In the genomic region with DNA sequence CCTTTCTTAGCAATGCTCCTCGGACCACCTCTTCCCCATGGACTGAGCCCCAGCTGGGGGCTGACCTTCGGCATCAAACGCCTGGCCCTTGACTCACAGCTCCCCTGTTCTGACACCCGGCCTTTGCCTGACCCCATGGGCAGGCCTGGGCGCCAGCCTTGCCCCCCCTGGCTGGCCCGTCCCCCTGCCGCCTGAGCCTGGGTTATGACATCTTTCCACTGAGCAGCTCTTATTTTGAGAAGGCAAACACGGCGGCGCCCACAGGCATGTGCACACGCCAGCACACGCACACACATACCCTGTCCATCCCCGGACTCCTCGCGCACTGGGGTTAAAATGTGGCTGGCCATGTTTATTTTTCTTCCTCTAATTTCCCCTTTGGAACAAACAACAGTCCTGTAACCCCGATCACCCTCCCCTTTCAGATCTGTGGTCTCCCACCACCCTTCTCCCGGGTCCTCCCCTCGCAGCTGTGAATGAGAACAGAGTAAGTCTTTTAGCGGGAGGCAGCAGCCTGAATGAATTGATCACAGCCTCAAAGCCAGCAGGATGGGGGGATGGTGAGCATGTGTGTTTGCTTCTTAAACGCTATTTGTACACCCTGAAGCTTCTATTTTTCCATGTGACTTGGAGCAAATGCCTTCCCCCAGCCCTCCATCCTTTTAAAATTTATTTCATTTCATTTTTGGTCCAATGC, we compare ENCODE assay signal across 1 cellular context.
TF ChIP-seq lines count a peak whose summit lies in the region.

No MANE protein-coding gene starts in this region.

TF ChIP-seq in HepG2, 621 proteins besides CTCF, POLR2A, EP300 and RAD21 (continues in another document):
- TF ChIP-seq ZNF737 (CRISPR knock-in tag; IDR thresholded peaks at IDR 0.05; ENCODE audit: borderline replicate concordance) (0 out of 2 replicates have a peak, but pooled peaks have one; percentile 27), ZNF205 (CRISPR knock-in tag; IDR thresholded peaks at IDR 0.05) (0 out of 2 replicates have a peak, but pooled peaks have one; percentile 41), CHCHD3 (CRISPR knock-in tag; IDR thresholded peaks at IDR 0.05) (no peak), ZBTB7B (CRISPR knock-in tag; IDR thresholded peaks at IDR 0.05) (peak; percentile 2; the same call in 1 of the 2 replicates), HNRNPLL (IDR thresholded peaks at IDR 0.05; ENCODE audit: low read depth, low read length, poor library complexity, severe bottlenecking) (peak; percentile 23), HNRNPL (IDR thresholded peaks at IDR 0.05; ENCODE audit: low read depth, low read length) (0 out of 2 replicates have a peak, but pooled peaks have one; percentile 60), ZFY (CRISPR knock-in tag; IDR thresholded peaks at IDR 0.05) (0 out of 2 replicates have a peak, but pooled peaks have one; percentile 21), FOXP4 (CRISPR knock-in tag; IDR thresholded peaks at IDR 0.05) (peak; percentile 33; the same call in 1 of the 2 replicates), ZSCAN21 (CRISPR knock-in tag; IDR thresholded peaks at IDR 0.05; ENCODE audit: borderline replicate concordance) (0 out of 2 replicates have a peak, but pooled peaks have one; percentile 7), ZNF776 (CRISPR knock-in tag; IDR thresholded peaks at IDR 0.05) (no peak), MYC (CRISPR knock-in tag; IDR thresholded peaks at IDR 0.05; ENCODE audit: borderline replicate concordance) (peak; percentile 43; the same call in 1 of the 2 replicates), NCOA5 (CRISPR knock-in tag; IDR thresholded peaks at IDR 0.05) (no peak), ZNF292 (CRISPR knock-in tag; IDR thresholded peaks at IDR 0.05; ENCODE audit: borderline replicate concordance, low read depth) (no peak; the same call in 1 of the 2 replicates), LCORL (IDR thresholded peaks at IDR 0.05) (no peak), LCORL (CRISPR knock-in tag; IDR thresholded peaks at IDR 0.05) (peak; percentile 47), SOX6 (IDR thresholded peaks at IDR 0.05) (no peak), SOX6 (CRISPR knock-in tag; IDR thresholded peaks at IDR 0.05) (no peak), ZNF224 (CRISPR knock-in tag; IDR thresholded peaks at IDR 0.05) (no peak), SSRP1 (CRISPR knock-in tag; IDR thresholded peaks at IDR 0.05) (0 out of 2 replicates have a peak, but pooled peaks have one; percentile 20), SKIL (CRISPR knock-in tag; IDR thresholded peaks at IDR 0.05; ENCODE audit: borderline replicate concordance) (0 out of 2 replicates have a peak, but pooled peaks have one; percentile 8), SKI (IDR thresholded peaks at IDR 0.05; ENCODE audit: partially characterized antibody) (no peak), GABPB1 (CRISPR knock-in tag; IDR thresholded peaks at IDR 0.05) (peak; percentile 27; the same call in 1 of the 2 replicates), HMG20B (CRISPR knock-in tag; conservative IDR thresholded peaks at IDR 0.05) (0 out of 2 replicates have a peak, but pooled peaks have one; percentile 40), GATAD2A (CRISPR knock-in tag; IDR thresholded peaks at IDR 0.05) (peak; percentile 47), TCF7L2 (IDR thresholded peaks at IDR 0.05; ENCODE audit: low read depth, low read length) (no peak), FOXA3 (CRISPR knock-in tag; IDR thresholded peaks at IDR 0.05) (no peak; the same call in 1 of the 2 replicates), ZBTB10 (CRISPR knock-in tag; IDR thresholded peaks at IDR 0.05; ENCODE audit: borderline replicate concordance) (peak; percentile 36; the same call in 1 of the 2 replicates), DMAP1 (CRISPR knock-in tag; IDR thresholded peaks at IDR 0.05) (peak; percentile 41; the same call in 1 of the 2 replicates), ZMYM3 (CRISPR knock-in tag; IDR thresholded peaks at IDR 0.05) (0 out of 2 replicates have a peak, but pooled peaks have one; percentile 7), HNF4G (IDR thresholded peaks at IDR 0.05; ENCODE audit: borderline replicate concordance, low read depth, low read length) (0 out of 2 replicates have a peak, but pooled peaks have one; percentile 32), HNF4G (CRISPR knock-in tag; IDR thresholded peaks at IDR 0.05; ENCODE audit: borderline replicate concordance, low read depth) (no peak), SOX13 (IDR thresholded peaks at IDR 0.05) (no peak), SOX13 (CRISPR knock-in tag; conservative IDR thresholded peaks at IDR 0.05 in 1 of 2, IDR thresholded peaks at IDR 0.05 in 1 of 2) (0 out of 4 replicates have a peak, but pooled peaks of 1 of the 2 experiments have one; percentile 4), MAFG (CRISPR knock-in tag; IDR thresholded peaks at IDR 0.05) (no peak), NFKB2 (CRISPR knock-in tag; IDR thresholded peaks at IDR 0.05; ENCODE audit: borderline replicate concordance) (no peak), TOPORS (CRISPR knock-in tag; IDR thresholded peaks at IDR 0.05) (no peak), ZGPAT (CRISPR knock-in tag; IDR thresholded peaks at IDR 0.05) (no peak), TEAD3 (CRISPR knock-in tag; optimal IDR thresholded peaks at IDR 0.05; ENCODE audit: borderline replicate concordance) (peak; percentile 32), SAFB2 (CRISPR knock-in tag; IDR thresholded peaks at IDR 0.05; ENCODE audit: borderline replicate concordance, low read depth) (0 out of 2 replicates have a peak, but pooled peaks have one; percentile 59), CEBPG (CRISPR knock-in tag; IDR thresholded peaks at IDR 0.05) (peak; percentile 36; the same call in 1 of the 2 replicates), RXRB (CRISPR knock-in tag; IDR thresholded peaks at IDR 0.05; ENCODE audit: borderline replicate concordance) (peak; percentile 40; the same call in 1 of the 2 replicates), ARNT2 (CRISPR knock-in tag; IDR thresholded peaks at IDR 0.05; ENCODE audit: low read depth) (0 out of 2 replicates have a peak, but pooled peaks have one; percentile 54), TP53 (CRISPR knock-in tag; conservative IDR thresholded peaks at IDR 0.05) (no peak)
- TF ChIP-seq, protein P1, sequence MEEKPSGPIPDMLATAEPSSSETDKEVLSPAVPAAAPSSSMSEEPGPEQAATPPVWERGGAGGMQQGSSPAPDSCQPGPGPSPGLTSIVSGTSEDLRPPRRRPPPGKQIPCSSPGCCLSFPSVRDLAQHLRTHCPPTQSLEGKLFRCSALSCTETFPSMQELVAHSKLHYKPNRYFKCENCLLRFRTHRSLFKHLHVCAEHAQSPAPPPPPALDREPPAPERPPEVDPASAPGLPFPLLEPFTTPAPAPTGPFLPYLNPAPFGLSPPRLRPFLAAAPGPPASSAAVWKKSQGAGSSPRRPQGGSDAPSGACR (CRISPR knock-in tag; IDR thresholded peaks at IDR 0.05) = 0 out of 2 replicates have a peak, but pooled peaks have one; percentile 28
- TF ChIP-seq, protein P2, sequence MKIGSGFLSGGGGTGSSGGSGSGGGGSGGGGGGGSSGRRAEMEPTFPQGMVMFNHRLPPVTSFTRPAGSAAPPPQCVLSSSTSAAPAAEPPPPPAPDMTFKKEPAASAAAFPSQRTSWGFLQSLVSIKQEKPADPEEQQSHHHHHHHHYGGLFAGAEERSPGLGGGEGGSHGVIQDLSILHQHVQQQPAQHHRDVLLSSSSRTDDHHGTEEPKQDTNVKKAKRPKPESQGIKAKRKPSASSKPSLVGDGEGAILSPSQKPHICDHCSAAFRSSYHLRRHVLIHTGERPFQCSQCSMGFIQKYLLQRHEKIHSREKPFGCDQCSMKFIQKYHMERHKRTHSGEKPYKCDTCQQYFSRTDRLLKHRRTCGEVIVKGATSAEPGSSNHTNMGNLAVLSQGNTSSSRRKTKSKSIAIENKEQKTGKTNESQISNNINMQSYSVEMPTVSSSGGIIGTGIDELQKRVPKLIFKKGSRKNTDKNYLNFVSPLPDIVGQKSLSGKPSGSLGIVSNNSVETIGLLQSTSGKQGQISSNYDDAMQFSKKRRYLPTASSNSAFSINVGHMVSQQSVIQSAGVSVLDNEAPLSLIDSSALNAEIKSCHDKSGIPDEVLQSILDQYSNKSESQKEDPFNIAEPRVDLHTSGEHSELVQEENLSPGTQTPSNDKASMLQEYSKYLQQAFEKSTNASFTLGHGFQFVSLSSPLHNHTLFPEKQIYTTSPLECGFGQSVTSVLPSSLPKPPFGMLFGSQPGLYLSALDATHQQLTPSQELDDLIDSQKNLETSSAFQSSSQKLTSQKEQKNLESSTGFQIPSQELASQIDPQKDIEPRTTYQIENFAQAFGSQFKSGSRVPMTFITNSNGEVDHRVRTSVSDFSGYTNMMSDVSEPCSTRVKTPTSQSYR (CRISPR knock-in tag; IDR thresholded peaks at IDR 0.05; ENCODE audit: borderline replicate concordance) = peak; percentile 48; the same call in 1 of the 2 replicates
- TF ChIP-seq, protein P3, sequence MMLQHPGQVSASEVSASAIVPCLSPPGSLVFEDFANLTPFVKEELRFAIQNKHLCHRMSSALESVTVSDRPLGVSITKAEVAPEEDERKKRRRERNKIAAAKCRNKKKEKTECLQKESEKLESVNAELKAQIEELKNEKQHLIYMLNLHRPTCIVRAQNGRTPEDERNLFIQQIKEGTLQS (CRISPR knock-in tag; IDR thresholded peaks at IDR 0.05) = 0 out of 2 replicates have a peak, but pooled peaks have one; percentile 4
